In genomic region chr11:40030867-40031266, GRCh38 we compare ENCODE assay signal across 21 cellular contexts.
DNase-seq lines count a peak whose midpoint lies in the region; ATAC-seq and TF ChIP-seq lines count a peak whose summit lies in the region.
"Had no signal": no experiment of that assay in that cellular context is flagged by ENCODE, and none has a peak within 500 bp of the region (broad histone marks: within the 10 kb centered on the region; RNA-seq: fewer than 3 reads in every experiment).

No MANE protein-coding gene starts in this region.

- no peaks in the 10 kb centered on the region for H3K27me3 ChIP-seq in Caco-2 (replicated peaks; ENCODE audit: control insufficient read depth, insufficient read depth, low read length)
- H3K27me3 ChIP-seq in NT2/D1 (ENCODE audit: insufficient read depth, insufficient read length): no peaks in the 10 kb centered on the region
- H3K27me3 ChIP-seq: SJSA1 had no signal

- CTCF ChIA-PET in Caco-2 (lab: Charles Lee): no interaction called here

- H3K4me1 Mint-ChIP-seq in Caco-2 (ENCODE audit: low read depth, unreplicated experiment): peaks cover 22% of the 10 kb centered on the region
- H3K4me1 Mint-ChIP-seq in mesothelial cell of epicardium: peaks cover 47% of the 10 kb centered on the region
- H3K4me1 Mint-ChIP-seq: B cell had no signal

- H3K27ac Mint-ChIP-seq in Caco-2 (ENCODE audit: unreplicated experiment): peak overlapping the region; percentile 87
- H3K27ac Mint-ChIP-seq in mesothelial cell of epicardium: peak overlapping the region; percentile 26
- H3K27ac Mint-ChIP-seq: B cell had no signal

- ATAC-seq in HG02610 (IDR thresholded peaks at IDR 0.05; ENCODE audit: unreplicated experiment) (no peak), GM19395 (IDR thresholded peaks at IDR 0.05; ENCODE audit: unreplicated experiment) (no peak)
- ATAC-seq: HCT116 had no signal

- H3K36me3 Mint-ChIP-seq in Caco-2 (ENCODE audit: insufficient read depth, unreplicated experiment) (no peaks in the 10 kb centered on the region), mesothelial cell of epicardium (peaks cover 6% of the 10 kb centered on the region)

- POLR2A ChIA-PET in Caco-2 (lab: Charles Lee): no interaction called here

- H3K27me3 Mint-ChIP-seq in Caco-2 (ENCODE audit: insufficient read depth, unreplicated experiment) (no peaks in the 10 kb centered on the region), mesothelial cell of epicardium (ENCODE audit: low read depth) (no peaks in the 10 kb centered on the region)
- H3K27me3 Mint-ChIP-seq: B cell had no signal

- intact Hi-C loops in Caco-2 (cut with micrococcal nuclease; ENCODE audit: unreplicated experiment): no loop called here

- TF ChIP-seq CTCF in Caco-2 (IDR thresholded peaks at IDR 0.05; ENCODE audit: insufficient read depth in 1 of 2, low read depth in 1 of 2, low read length in 1 of 2, severe bottlenecking in 1 of 2, unreplicated experiment in 1 of 2): no peak
- no peak for TF ChIP-seq CTCF in mesothelial cell of epicardium (IDR thresholded peaks at IDR 0.05; ENCODE audit: unreplicated experiment)

- H3K4me3 Mint-ChIP-seq in Caco-2 (ENCODE audit: unreplicated experiment): peak overlapping the region; percentile 27
- no peak overlapping the region for H3K4me3 Mint-ChIP-seq in mesothelial cell of epicardium
- H3K4me3 Mint-ChIP-seq: B cell had no signal

- BruUV-seq in Caco-2 (replicated peaks; lab: Mats Ljungman, UMichigan): no TSS peak

- H3K9me3 Mint-ChIP-seq in Caco-2 (ENCODE audit: unreplicated experiment) (no peaks in the 10 kb centered on the region), mesothelial cell of epicardium (peaks cover 14% of the 10 kb centered on the region)

- H3K36me3 ChIP-seq in Caco-2 (ENCODE audit: control insufficient read depth, insufficient read depth, low read length): no peaks in the 10 kb centered on the region
- H3K36me3 ChIP-seq in NT2/D1 (ENCODE audit: insufficient read depth, insufficient read length, low read length): no peaks in the 10 kb centered on the region
- H3K36me3 ChIP-seq: SJSA1 had no signal

- no peak overlapping the region for H3K9ac ChIP-seq in NT2/D1 (ENCODE audit: insufficient read length, low read depth)
- H3K9ac ChIP-seq: KMS-11 had no signal

- H3K9me3 ChIP-seq in Caco-2 (no peaks in the 10 kb centered on the region; the same call in 1 of the 2 replicates), NT2/D1 (ENCODE audit: insufficient read depth, low read length) (peaks cover 23% of the 10 kb centered on the region)
- H3K9me3 ChIP-seq: SJSA1 had no signal

- DNase-seq in Caco-2: peak in 1 of 2 experiments; percentile 4
- DNase-seq in NT2/D1 (ENCODE audit: low read depth, low spot score): peak; percentile 90
- peak; percentile 57 for DNase-seq in iPS DF 19.7 (ENCODE audit: low read depth, low spot score)
- DNase-seq in mesothelial cell of epicardium (ENCODE audit: low spot score in 2 of 2, unreplicated experiment in 2 of 2): no peak
- no peak for DNase-seq in cerebellum (ENCODE audit: low spot score)
- no peak for DNase-seq in AG08396 (ENCODE audit: low spot score)
- DNase-seq: 8988T, DMS 273 treated with DMSO at 0.1 percent for 48 hours, GDM1, NCI-H1417 treated with DMSO at 0.1 percent for 48 hours, NCI-H187 treated with DMSO at 0.1 percent for 48 hours, NCI-H2227 treated with DMSO at 0.1 percent for 48 hours, NCI-H524, NCI-H82, PC-9 had no signal

- H3K4me1 ChIP-seq in Caco-2 (peaks cover 31% of the 10 kb centered on the region), NT2/D1 (ENCODE audit: insufficient read depth, insufficient read length) (no peaks in the 10 kb centered on the region)
- H3K4me1 ChIP-seq: SJSA1 had no signal

- H3K4me3 ChIP-seq in Caco-2 (ENCODE audit: low read depth, low read length) (no peak overlapping the region), NT2/D1 (ENCODE audit: insufficient read length, low read depth) (no peak overlapping the region)
- H3K4me3 ChIP-seq: PC-9, SJSA1 had no signal

Comparison
In these comparisons a context has a peak if more than half of its experiments do, and no peak if none do; other contexts are left out.
1. DNase-seq: peak in NT2/D1 (single experiment) and iPS DF 19.7 (single experiment); none in mesothelial cell of epicardium (0 of 2), cerebellum (single experiment) and AG08396 (single experiment).